Comparison of ENCODE assay signal across 9 cellular contexts in genomic region chr16:17155936-17156335, GRCh38.
"Had no signal": no experiment of that assay in that cellular context is flagged by ENCODE, and none has a peak within 500 bp of the region (broad histone marks: within the 10 kb centered on the region; RNA-seq: fewer than 3 reads in every experiment).

No MANE protein-coding gene starts in this region.

- DNase-seq: H9, HCEC 1CT, KG1 had no signal

- FAIRE-seq: H1, H54, HepG2 had no signal

- ATAC-seq: GM23338, HepG2 had no signal

- H3K9me3 Mint-ChIP-seq: GM23338, H9, IgD-negative memory B cell had no signal

- H3K4me2 ChIP-seq: GM23338 had no signal

- H3K4me3 ChIP-seq: GM23338 had no signal

- H3K4me3 Mint-ChIP-seq: GM23338, H9, IgD-negative memory B cell had no signal

- H3K27ac Mint-ChIP-seq: GM23338 had no signal

- H3K27ac ChIP-seq: HL-60 had no signal

- H2AFZ ChIP-seq: GM23338 had no signal

- H3K27me3 Mint-ChIP-seq: IgD-negative memory B cell had no signal
